8 cellular contexts compared by ENCODE assay signal in genomic region chr10:15088428-15089261, GRCh38. TPM values are rescaled to one million over a fixed set of nuclear protein-coding genes. Genes with fewer than 3 reads are reported as not detected.
DNase-seq lines count a peak whose midpoint lies in the region; ATAC-seq and TF ChIP-seq lines count a peak whose summit lies in the region.

TSS of gene ACBD7 (minus strand) at chr10:15088776. CDS start at chr10:15088728, 48 bp downstream.

- H3K36me3 ChIP-seq in adrenal gland (replicated peaks in 1 of 2), result no peaks in the 10 kb centered on the region
- no peaks in the 10 kb centered on the region for H3K36me3 ChIP-seq in right atrium auricular region
- no peaks in the 10 kb centered on the region for H3K36me3 ChIP-seq in urinary bladder (ENCODE audit: insufficient read depth)

- POLR2A ChIA-PET in T-cell (lab: Charles Lee), result no interaction called here

- no peak within 1 kb of the TSS for H3K27ac ChIP-seq in adrenal gland
- no peak within 1 kb of the TSS for H3K27ac ChIP-seq in right atrium auricular region
- no peak within 1 kb of the TSS for H3K27ac ChIP-seq in urinary bladder (ENCODE audit: low read depth)

- TF ChIP-seq POLR2A in adrenal gland (IDR thresholded peaks at IDR 0.05), result no peak

- DNase-seq in NCI-H1092 treated with DMSO at 0.1 percent for 48 hours (lab: John Stamatoyannopoulos, UW) (peak; percentile 80), T-cell (peak; percentile 62 to 84 (median 72)), adrenal gland (peak; percentile 72 to 86 (median 80)), right atrium auricular region (ENCODE audit: low spot score) (peak; percentile 73), putamen (ENCODE audit: low spot score) (peak; percentile 79)

- peak within 1 kb of the TSS in 2 of 4 donors; percentile 37 to 66 for H3K4me3 ChIP-seq in adrenal gland
- H3K4me3 ChIP-seq in right atrium auricular region, result peak within 1 kb of the TSS; percentile 37 to 65
- H3K4me3 ChIP-seq in urinary bladder (ENCODE audit: low read depth, low read length), result peak within 1 kb of the TSS; percentile 52

- intact Hi-C loops in adrenal gland (cut with DNase I), result no loop called here

- H3K4me1 ChIP-seq in adrenal gland (replicated peaks in 1 of 2), result peaks cover 0 to 4% of the 10 kb centered on the region in 2 donors
- H3K4me1 ChIP-seq in right atrium auricular region, result peaks cover 0 to 17% of the 10 kb centered on the region in 2 donors
- peaks cover 3% of the 10 kb centered on the region for H3K4me1 ChIP-seq in urinary bladder (ENCODE audit: insufficient read depth)

- CTCF ChIA-PET in T-cell (lab: Charles Lee), result no interaction called here

- peak within 1 kb of the TSS; percentile 73 for H3K4me3 Mint-ChIP-seq in T-cell

- no peaks in the 10 kb centered on the region for H3K27me3 Mint-ChIP-seq in T-cell

- H3K9me3 ChIP-seq in adrenal gland (replicated peaks in 1 of 3), result no peaks in the 10 kb centered on the region
- no peaks in the 10 kb centered on the region for H3K9me3 ChIP-seq in right atrium auricular region

- no peaks in the 10 kb centered on the region for H3K36me3 Mint-ChIP-seq in T-cell

- no peaks in the 10 kb centered on the region for H3K27me3 ChIP-seq in adrenal gland
- H3K27me3 ChIP-seq in right atrium auricular region, result no peaks in the 10 kb centered on the region

- TF ChIP-seq CTCF in GM12872 (IDR thresholded peaks at IDR 0.05; ENCODE audit: insufficient read depth, low read depth, low read length) (peak; percentile 38; the same call in 2 of the 3 replicates), adrenal gland (IDR thresholded peaks at IDR 0.05) (peak; percentile 40 to 71 (median 58)), right atrium auricular region (IDR thresholded peaks at IDR 0.05) (peak; percentile 37 to 59)

- WGBS in adrenal gland, 4 donors, result 6 to 18% (median 9%) methylated on average over 21 to 63 of the region's 63 CpGs
- 6% methylated on average over 63 of the region's 63 CpGs for WGBS in urinary bladder

- H3K9me3 Mint-ChIP-seq in T-cell, result no peaks in the 10 kb centered on the region

- ATAC-seq in HG02610 (IDR thresholded peaks at IDR 0.05; ENCODE audit: unreplicated experiment) (peak; percentile 98), T-cell (replicated peaks in 1 of 4) (peak; percentile 97 to 100 (median 100))

- peaks cover 0 to 6% (median 4%) of the 10 kb centered on the region in 3 donors for H3K4me1 Mint-ChIP-seq in T-cell

- H3K27ac Mint-ChIP-seq in T-cell, result no peak within 1 kb of the TSS

RNA-seq across cellular contexts. Expression of gene ACBD7, which starts in this region (rescaled TPM):
- total RNA-seq in T-cell, result under 1 TPM in 3 of 5 donors, not detected in 2; 0.28 to 0.98 (median 0.35) TPM
- under 1 TPM in 3 of 8 donors, not detected in 5; 0.23 to 0.42 (median 0.32) TPM for total RNA-seq in adrenal gland
- under 1 TPM in 1 of 3 donors, not detected in 2; 0.18 TPM for polyA plus RNA-seq in adrenal gland
- not detected for total RNA-seq in right atrium auricular region
- total RNA-seq in urinary bladder, result 5.2 TPM
- 0.15 TPM for polyA plus RNA-seq in urinary bladder

Comparison
In these comparisons a context has a peak if more than half of its experiments do, and no peak if none do; other contexts are left out.
1. Peak in DNase-seq and ATAC-seq in T-cell; RNA of the gene not detected or under 1 TPM.
2. Peak in DNase-seq in adrenal gland; RNA of the gene not detected or under 1 TPM.
3. Peak in DNase-seq and H3K4me3 ChIP-seq in right atrium auricular region; RNA of the gene not detected or under 1 TPM.